ENCODE assay signal across 19 cellular contexts in the genomic region with DNA sequence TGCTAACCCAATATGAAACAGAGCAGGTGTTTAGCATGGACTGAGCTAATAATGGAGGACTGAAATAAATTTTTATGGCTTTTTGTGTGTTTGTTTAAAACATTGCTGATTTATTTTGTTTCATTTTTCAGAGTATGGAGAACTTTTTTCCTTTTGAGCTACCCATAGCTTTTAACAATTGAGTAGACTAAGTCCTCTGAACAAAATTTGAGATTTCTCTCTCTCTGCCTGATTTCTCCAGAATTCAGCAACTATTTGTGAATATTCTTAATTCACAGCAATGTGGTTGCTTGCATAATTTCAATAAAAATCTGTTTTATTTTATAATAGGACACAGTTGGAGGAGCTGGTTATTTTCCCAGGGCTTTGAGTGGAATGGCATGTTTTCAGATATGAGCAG.
DNase-seq lines count a peak whose midpoint lies in the region; ATAC-seq and TF ChIP-seq lines count a peak whose summit lies in the region.
"Had no signal": no experiment of that assay in that cellular context is flagged by ENCODE, and none has a peak within 500 bp of the region (broad histone marks: within the 10 kb centered on the region; RNA-seq: fewer than 3 reads in every experiment).

No MANE protein-coding gene starts in this region.

- H3K36me3 ChIP-seq in mesendoderm (ENCODE audit: control insufficient read depth, insufficient read depth, low read length) (no peaks in the 10 kb centered on the region), WERI-Rb-1 (no peaks in the 10 kb centered on the region)
- H3K36me3 ChIP-seq: BLaER1, HAP-1 had no signal

- H3K9ac ChIP-seq in mesendoderm (ENCODE audit: low read length): no peak overlapping the region
- H3K9ac ChIP-seq: BLaER1 had no signal

- H2BK120ac ChIP-seq in mesendoderm (ENCODE audit: low read depth, low read length): no peak overlapping the region

- no peak overlapping the region for H3K27ac Mint-ChIP-seq in T-helper 17 cell
- H3K27ac Mint-ChIP-seq: B cell; CD4-positive, CD25-positive, alpha-beta regulatory T cell; CD8-positive, alpha-beta T cell had no signal

- H3K9me3 ChIP-seq in T-helper 17 cell (ENCODE audit: control insufficient read depth, low read length, poor library complexity, severe bottlenecking): peaks cover 4% of the 10 kb centered on the region
- H3K9me3 ChIP-seq in WERI-Rb-1 (ENCODE audit: severe bottlenecking): peaks cover 7% of the 10 kb centered on the region
- H3K9me3 ChIP-seq: Caco-2, HAP-1 had no signal

- no peak overlapping the region for H3K56ac ChIP-seq in mesendoderm (ENCODE audit: low read length)

- no peaks in the 10 kb centered on the region for H3K36me3 Mint-ChIP-seq in T-helper 17 cell (ENCODE audit: low read depth)
- H3K36me3 Mint-ChIP-seq: CD4-positive, CD25-positive, alpha-beta regulatory T cell; CD8-positive, alpha-beta T cell had no signal

- H3K4me1 Mint-ChIP-seq in T-helper 17 cell: no peaks in the 10 kb centered on the region
- H3K4me1 Mint-ChIP-seq: B cell; CD4-positive, CD25-positive, alpha-beta regulatory T cell had no signal

- H3K18ac ChIP-seq in mesendoderm (ENCODE audit: low read length): no peak overlapping the region

- ATAC-seq in T-helper 17 cell (no peak), foreskin keratinocyte (no peak)
- ATAC-seq: CD8-positive, alpha-beta T cell had no signal

- no peak overlapping the region for H4K5ac ChIP-seq in mesendoderm (ENCODE audit: low read length)

- H2BK15ac ChIP-seq in mesendoderm (replicated peaks; ENCODE audit: low read depth): no peak overlapping the region

- no peaks in the 10 kb centered on the region for H3K4me1 ChIP-seq in mesendoderm (ENCODE audit: control insufficient read depth, low read depth, low read length)
- H3K4me1 ChIP-seq in foreskin keratinocyte: no peaks in the 10 kb centered on the region
- H3K4me1 ChIP-seq: BLaER1, Caco-2, HAP-1 had no signal

- TF ChIP-seq CTCF in fibroblast of mammary gland (conservative IDR thresholded peaks at IDR 0.05; ENCODE audit: control insufficient read depth, insufficient read depth, low read depth, low read length) (no peak), foreskin keratinocyte (conservative IDR thresholded peaks at IDR 0.05) (no peak), WERI-Rb-1 (IDR thresholded peaks at IDR 0.05; ENCODE audit: low read depth, low read length) (no peak)

- H2AK5ac ChIP-seq in mesendoderm (ENCODE audit: low read length): no peak overlapping the region

- no peak overlapping the region for H3K4ac ChIP-seq in mesendoderm (ENCODE audit: low read depth, low read length)

- H2BK5ac ChIP-seq in mesendoderm (ENCODE audit: low read length): no peak overlapping the region

- H3K4me3 ChIP-seq in fibroblast of mammary gland (ENCODE audit: control insufficient read depth, low read depth, low read length) (no peak overlapping the region), mesendoderm (ENCODE audit: low read length) (no peak overlapping the region), WERI-Rb-1 (ENCODE audit: low read depth, low read length) (no peak overlapping the region)
- H3K4me3 ChIP-seq: BLaER1, HAP-1 had no signal

- H4K8ac ChIP-seq in mesendoderm (ENCODE audit: low read depth, low read length): no peak overlapping the region

- H3K27me3 ChIP-seq in mesendoderm (ENCODE audit: insufficient read depth, low read length, poor library complexity): no peaks in the 10 kb centered on the region
- no peaks in the 10 kb centered on the region for H3K27me3 ChIP-seq in foreskin keratinocyte
- H3K27me3 ChIP-seq in WERI-Rb-1 (ENCODE audit: insufficient read depth, low read depth, severe bottlenecking): no peaks in the 10 kb centered on the region
- H3K27me3 ChIP-seq: BLaER1 had no signal

- no peak overlapping the region for H3K23ac ChIP-seq in mesendoderm (ENCODE audit: low read length)

- no peak overlapping the region for H3K4me3 Mint-ChIP-seq in T-helper 17 cell
- H3K4me3 Mint-ChIP-seq: B cell; CD4-positive, CD25-positive, alpha-beta regulatory T cell; CD8-positive, alpha-beta T cell had no signal

- DNase-seq in NCI-H748 (lab: John Stamatoyannopoulos, UW; ENCODE audit: unreplicated experiment) (peak; percentile 5), NCI-H748 treated with DMSO at 0.1 percent for 48 hours (lab: John Stamatoyannopoulos, UW) (no peak), amniotic epithelial cell (ENCODE audit: low read depth) (peak; percentile 2), fibroblast of mammary gland (ENCODE audit: low read depth) (peak; percentile 6), mesendoderm (peak; percentile 19), T-helper 17 cell (no peak), foreskin keratinocyte (no peak), WERI-Rb-1 (no peak)
- DNase-seq: Caco-2; CD4-positive, CD25-positive, alpha-beta regulatory T cell; CD8-positive, alpha-beta T cell; DMS53; DMS79 treated with DMSO at 0.1 percent for 48 hours; GOT3 had no signal

- no peaks in the 10 kb centered on the region for H3K79me1 ChIP-seq in mesendoderm (ENCODE audit: low read length)

- H3K27ac ChIP-seq in mesendoderm (ENCODE audit: low read depth, low read length): no peak overlapping the region
- H3K27ac ChIP-seq in foreskin keratinocyte: no peak overlapping the region
- H3K27ac ChIP-seq in WERI-Rb-1: no peak overlapping the region
- H3K27ac ChIP-seq: 22Rv1, BLaER1, C4-2B had no signal

- H3K27me3 Mint-ChIP-seq in T-helper 17 cell: no peaks in the 10 kb centered on the region
- H3K27me3 Mint-ChIP-seq: B cell; CD4-positive, CD25-positive, alpha-beta regulatory T cell had no signal

- no peak overlapping the region for H3K4me2 ChIP-seq in mesendoderm (ENCODE audit: low read length)
- H3K4me2 ChIP-seq: BLaER1 had no signal

- no peaks in the 10 kb centered on the region for H3K79me2 ChIP-seq in mesendoderm (ENCODE audit: control insufficient read depth, insufficient read depth, low read length)

Comparison
In these comparisons a context has a peak if more than half of its experiments do, and no peak if none do; other contexts are left out.
1. DNase-seq: peak in NCI-H748 (single experiment), amniotic epithelial cell (single experiment), fibroblast of mammary gland (single experiment) and mesendoderm (single experiment); none in NCI-H748 treated with DMSO at 0.1 percent for 48 hours (single experiment), T-helper 17 cell (0 of 3), foreskin keratinocyte (0 of 2) and WERI-Rb-1 (single experiment).